Comparison of ENCODE assay signal across 1 cellular context in genomic region chr11:63931876-63932275, GRCh38.
TF ChIP-seq lines count a peak whose summit lies in the region.

No MANE protein-coding gene starts in this region.

TF ChIP-seq in H1, 55 proteins besides CTCF, POLR2A, EP300 and RAD21:
- no peak for TF ChIP-seq SAP30 (IDR thresholded peaks at IDR 0.05; ENCODE audit: insufficient read depth, insufficient replicate concordance, low read length)
- no peak for TF ChIP-seq POLR2AphosphoS5 (IDR thresholded peaks at IDR 0.05; ENCODE audit: low read depth, low read length)
- TF ChIP-seq CHD7 (IDR thresholded peaks at IDR 0.05; ENCODE audit: insufficient replicate concordance, low read length): no peak
- TF ChIP-seq RNF2 (IDR thresholded peaks at IDR 0.05; ENCODE audit: borderline replicate concordance, low read depth, low read length, missing control alignments, poor library complexity, severe bottlenecking): no peak
- no peak for TF ChIP-seq GTF2F1 (IDR thresholded peaks at IDR 0.05; ENCODE audit: borderline replicate concordance, low read depth, low read length)
- no peak for TF ChIP-seq POU5F1 (IDR thresholded peaks at IDR 0.05; ENCODE audit: low read depth, low read length)
- no peak for TF ChIP-seq ASH2L (IDR thresholded peaks at IDR 0.05; ENCODE audit: low read length)
- TF ChIP-seq JUND (IDR thresholded peaks at IDR 0.05; ENCODE audit: low read length): no peak
- TF ChIP-seq TCF12 (IDR thresholded peaks at IDR 0.05; ENCODE audit: low read depth, low read length): no peak
